In the genomic region with DNA sequence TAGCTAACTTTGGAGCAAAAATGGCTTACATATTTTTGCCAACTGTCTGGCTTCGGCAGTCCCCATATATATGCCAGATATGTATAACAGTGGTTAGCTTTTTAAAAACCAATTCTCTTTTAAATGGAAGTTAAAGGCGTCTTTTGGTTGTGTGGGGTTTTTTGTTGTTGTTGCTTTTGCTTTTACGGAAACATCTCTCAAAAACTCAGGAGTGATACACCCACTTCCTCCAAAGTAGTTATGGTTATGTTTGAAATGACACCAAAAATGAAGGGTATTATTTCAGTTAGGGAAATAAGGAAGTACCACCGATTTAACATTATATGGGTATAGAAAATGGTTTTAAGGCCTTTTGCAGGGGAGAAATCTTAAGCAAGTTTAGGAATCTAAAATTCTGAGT, we compare ENCODE assay signal across 8 cellular contexts. TPM values are rescaled to one million over a fixed set of nuclear protein-coding genes. Genes with fewer than 3 reads are reported as not detected.
A peak's percentile ranks its signal among the peaks of the same experiment; 100 is the strongest.
DNase-seq lines count a peak whose midpoint lies in the region; ATAC-seq and TF ChIP-seq lines count a peak whose summit lies in the region.

No MANE protein-coding gene starts in this region.

- no peaks in the 10 kb centered on the region for H3K9me3 Mint-ChIP-seq in stimulated activated naive B cell treated with anti-CD40 and anti-IgM and Interleukin-4, amounts not matched to agents 10 μg/mL and 1 μg/mL and 100 μg/mL, for 72 hours

- TF ChIP-seq CTCF in fibroblast of lung (conservative IDR thresholded peaks at IDR 0.05 in 1 of 2, IDR thresholded peaks at IDR 0.05 in 1 of 2; ENCODE audit: low read depth in 1 of 2, low read length in 2 of 2) = no peak

- H3K36me3 ChIP-seq in fibroblast of lung (ENCODE audit: control insufficient read depth, insufficient read depth, low read length) = peaks cover 4% of the 10 kb centered on the region

- H4K20me1 ChIP-seq in fibroblast of lung (ENCODE audit: control insufficient read depth, extremely low read depth, insufficient read depth, low read length) = no peaks in the 10 kb centered on the region

- no peak overlapping the region for H3K9ac ChIP-seq in fibroblast of lung (ENCODE audit: insufficient read depth, low read length)

- H3K4me1 ChIP-seq in fibroblast of lung (ENCODE audit: control insufficient read depth, extremely low read depth, insufficient read depth, low read length) = peaks cover 9% of the 10 kb centered on the region

- peaks cover 9% of the 10 kb centered on the region for H3K36me3 Mint-ChIP-seq in T-helper 17 cell (ENCODE audit: low read depth)
- H3K36me3 Mint-ChIP-seq in stimulated activated naive B cell treated with anti-CD40 and anti-IgM and Interleukin-4, amounts not matched to agents 10 μg/mL and 1 μg/mL and 100 μg/mL, for 72 hours = peaks cover 28% of the 10 kb centered on the region in 2 donors

- no peaks in the 10 kb centered on the region for H3K27me3 ChIP-seq in fibroblast of lung (ENCODE audit: control insufficient read depth, insufficient read depth, low read length)

- no peaks in the 10 kb centered on the region for H3K9me3 ChIP-seq in T-helper 17 cell (ENCODE audit: control insufficient read depth, low read length, poor library complexity, severe bottlenecking)
- no peaks in the 10 kb centered on the region for H3K9me3 ChIP-seq in fibroblast of lung (ENCODE audit: control insufficient read depth, insufficient read depth, low read depth, low read length)

- peak overlapping the region; percentile 71 to 99 (median 83) for H3K4me3 ChIP-seq in fibroblast of lung (replicated peaks in 1 of 4; ENCODE audit: control extremely low read depth in 1 of 4, insufficient read depth in 1 of 4, low read depth in 3 of 4, low read length in 4 of 4)

- peak overlapping the region; percentile 98 for H3K27ac Mint-ChIP-seq in T-helper 17 cell
- H3K27ac Mint-ChIP-seq in stimulated activated naive B cell treated with anti-CD40 and anti-IgM and Interleukin-4, amounts not matched to agents 10 μg/mL and 1 μg/mL and 100 μg/mL, for 72 hours = peak overlapping the region; percentile 84

- no peak for ATAC-seq in T-helper 17 cell
- no peak for ATAC-seq in stimulated activated naive B cell treated with anti-CD40 and anti-IgM and Interleukin-4, amounts not matched to agents 10 μg/mL and 1 μg/mL and 100 μg/mL, for 72 hours (replicated peaks)

- H3K79me2 ChIP-seq in fibroblast of lung (ENCODE audit: control insufficient read depth, insufficient read depth, low read length) = peaks cover 66% of the 10 kb centered on the region

- no peak overlapping the region for H3K27ac ChIP-seq in fibroblast of lung (ENCODE audit: insufficient read depth, low read length)

- DNase-seq in SIG-M5 treated with dmso at 0.1 percent for 504 hours (lab: John Stamatoyannopoulos, UW; ENCODE audit: unreplicated experiment) (peak; percentile 68), SIG-M5 (lab: John Stamatoyannopoulos, UW) (no peak), T-helper 17 cell (no peak), fibroblast of lung (ENCODE audit: low read depth in 2 of 2) (no peak), DMS153 (lab: John Stamatoyannopoulos, UW) (no peak)
- DNase-seq in stimulated activated naive B cell treated with anti-CD40 and anti-IgM and Interleukin-4, amounts not matched to agents 10 μg/mL and 1 μg/mL and 100 μg/mL, for 72 hours = no peak
- DNase-seq in stimulated activated naive CD4-positive, alpha-beta T cell treated with Interleukin-2 at 50 U/mL for 16 hours (lab: John Stamatoyannopoulos, UW) = no peak
- DNase-seq in stimulated activated CD4-positive, alpha-beta T cell treated with anti-CD3 and anti-CD28 coated beads, Interleukin-15, amount 100 ng/mL, for 24 hours = no peak

- peak overlapping the region; percentile 99 for H3K4me3 Mint-ChIP-seq in T-helper 17 cell
- H3K4me3 Mint-ChIP-seq in stimulated activated naive B cell treated with anti-CD40 and anti-IgM and Interleukin-4, amounts not matched to agents 10 μg/mL and 1 μg/mL and 100 μg/mL, for 72 hours = peak overlapping the region; percentile 94 to 97

- no peak overlapping the region for H2AFZ ChIP-seq in fibroblast of lung (ENCODE audit: low read length)

- H3K27me3 Mint-ChIP-seq in T-helper 17 cell = no peaks in the 10 kb centered on the region
- H3K27me3 Mint-ChIP-seq in stimulated activated naive B cell treated with anti-CD40 and anti-IgM and Interleukin-4, amounts not matched to agents 10 μg/mL and 1 μg/mL and 100 μg/mL, for 72 hours = no peaks in the 10 kb centered on the region

- peak overlapping the region; percentile 95 for H3K4me2 ChIP-seq in fibroblast of lung (ENCODE audit: extremely low read depth, insufficient read depth, low read length)

- H3K4me1 Mint-ChIP-seq in T-helper 17 cell = peaks cover 50% of the 10 kb centered on the region
- H3K4me1 Mint-ChIP-seq in stimulated activated naive B cell treated with anti-CD40 and anti-IgM and Interleukin-4, amounts not matched to agents 10 μg/mL and 1 μg/mL and 100 μg/mL, for 72 hours = peaks cover 30 to 58% of the 10 kb centered on the region in 2 donors

RNA-seq across cellular contexts. Expression of a gene that starts 2.3 kb away (rescaled TPM):
- total RNA-seq in T-helper 17 cell (100 to 1,000 TPM; 109 to 111 TPM), fibroblast of lung (50.1 and 50.7 TPM in 2 replicates)
- 46.7 and 66.7 TPM in 2 replicates for polyA plus RNA-seq in fibroblast of lung
- 25.0 and 32.6 TPM in 2 replicates for polyA plus RNA-seq in fibroblast of lung (2012)
- polyA minus RNA-seq in fibroblast of lung (ENCODE audit: low replicate concordance) = 15.3 and 16.7 TPM in 2 replicates

RNA-seq across cellular contexts. Expression of a gene that starts 10.4 kb away (rescaled TPM):
- total RNA-seq in T-helper 17 cell (10 to 100 TPM in 1 of 2 donors, 1 to 10 TPM in 1; 1.1 to 36.8 TPM), fibroblast of lung (11.3 and 20.6 TPM in 2 replicates)
- 5.9 and 11.9 TPM in 2 replicates for polyA plus RNA-seq in fibroblast of lung
- 5.3 and 9.5 TPM in 2 replicates for polyA plus RNA-seq in fibroblast of lung (2012)
- 8.9 and 23.4 TPM in 2 replicates for polyA minus RNA-seq in fibroblast of lung (ENCODE audit: low replicate concordance)
